In the genomic region with DNA sequence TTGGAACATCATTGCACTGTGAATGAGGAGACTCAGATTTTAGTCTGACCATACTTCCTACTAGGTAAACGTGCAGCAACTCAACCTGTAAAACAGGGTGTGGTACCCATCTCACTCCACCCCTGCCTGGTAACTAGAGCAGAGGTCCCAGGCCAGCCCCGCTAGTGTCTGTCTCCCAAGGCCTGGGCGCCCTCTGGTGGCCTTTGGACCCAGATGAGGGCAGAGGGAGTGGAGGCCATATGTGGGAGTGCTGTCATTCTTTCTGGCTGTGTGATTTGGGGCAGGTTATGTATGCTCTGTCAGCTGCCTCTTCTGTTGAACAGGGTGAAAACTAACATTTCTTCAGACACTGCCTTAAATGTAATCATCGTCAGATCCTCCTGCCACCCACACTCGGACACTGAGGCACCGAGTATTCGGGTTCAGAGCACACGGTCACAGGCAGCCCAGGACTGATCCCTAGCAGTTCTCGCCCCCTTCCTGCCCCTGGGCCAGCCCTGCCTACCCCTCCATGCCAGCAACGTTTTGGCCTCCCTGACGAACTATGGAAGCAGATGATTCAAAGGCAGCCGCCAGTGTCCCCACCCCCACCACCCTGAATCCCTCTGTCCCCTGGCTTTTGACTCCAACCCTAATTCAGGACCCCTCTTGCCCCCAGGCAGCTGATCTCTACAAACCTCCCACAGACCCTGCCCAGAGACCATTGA, we compare ENCODE assay signal across 8 cellular contexts.
DNase-seq lines count a peak whose midpoint lies in the region; ATAC-seq and TF ChIP-seq lines count a peak whose summit lies in the region.

No MANE protein-coding gene starts in this region.

- H3K27ac ChIP-seq in Panc1 (ENCODE audit: low read length) (no peak overlapping the region), fibroblast of lung (ENCODE audit: insufficient read depth, low read length) (no peak overlapping the region)

- TF ChIP-seq CTCF in Panc1 (IDR thresholded peaks at IDR 0.05) (peak; percentile 93), fibroblast of lung (conservative IDR thresholded peaks at IDR 0.05 in 1 of 2, IDR thresholded peaks at IDR 0.05 in 1 of 2; ENCODE audit: low read depth in 1 of 2, low read length in 2 of 2) (peak; percentile 88 to 90), neural crest cell (conservative IDR thresholded peaks at IDR 0.05) (peak; percentile 86)

- DNase-seq in DMS53 (lab: John Stamatoyannopoulos, UW) (peak; percentile 93), Panc1 (ENCODE audit: low read depth, low spot score) (peak; percentile 39), fibroblast of lung (ENCODE audit: low read depth in 2 of 2) (peak; percentile 43 to 72), neural crest cell (ENCODE audit: low read depth, low spot score) (peak; percentile 85)
- DNase-seq in activated T-cell treated with anti-CD3 and anti-CD28 coated beads, Interleukin-2, amount 50 U/mL, for 48 hours: peak; percentile 91 to 94
- DNase-seq in stimulated activated naive CD8-positive, alpha-beta T cell treated with anti-CD3 and anti-CD28 coated beads, Interleukin-15, amount 100 ng/mL, for 72 hours: peak; percentile 78 to 87

- H3K4me3 Mint-ChIP-seq in IgD-negative memory B cell: peak overlapping the region; percentile 6 to 64 (median 38)
- H3K4me3 Mint-ChIP-seq in neural crest cell: peak overlapping the region; percentile 50
- H3K4me3 Mint-ChIP-seq in stimulated activated naive CD8-positive, alpha-beta T cell treated with anti-CD3 and anti-CD28 coated beads, Interleukin-15, amount 100 ng/mL, for 72 hours: peak overlapping the region in 1 of 2 donors; percentile 36

- no peaks in the 10 kb centered on the region for H3K4me1 ChIP-seq in Panc1 (ENCODE audit: control insufficient read depth, insufficient read depth, low read length)
- H3K4me1 ChIP-seq in fibroblast of lung (ENCODE audit: control insufficient read depth, extremely low read depth, insufficient read depth, low read length): no peaks in the 10 kb centered on the region

- no peaks in the 10 kb centered on the region for H3K9me3 Mint-ChIP-seq in IgD-negative memory B cell
- peaks cover 3% of the 10 kb centered on the region for H3K9me3 Mint-ChIP-seq in neural crest cell
- H3K9me3 Mint-ChIP-seq in stimulated activated naive CD8-positive, alpha-beta T cell treated with anti-CD3 and anti-CD28 coated beads, Interleukin-15, amount 100 ng/mL, for 72 hours: no peaks in the 10 kb centered on the region

- no peak overlapping the region for H3K4me3 ChIP-seq in Panc1 (ENCODE audit: low read depth in 2 of 2, low read length in 2 of 2)
- H3K4me3 ChIP-seq in fibroblast of lung (replicated peaks in 1 of 4; ENCODE audit: control extremely low read depth in 1 of 4, insufficient read depth in 1 of 4, low read depth in 3 of 4, low read length in 4 of 4): no peak overlapping the region

- ATAC-seq in GM21529 (IDR thresholded peaks at IDR 0.05; ENCODE audit: unreplicated experiment): peak; percentile 86
- peak; percentile 94 for ATAC-seq in Panc1
- ATAC-seq in stimulated activated naive CD8-positive, alpha-beta T cell treated with anti-CD3 and anti-CD28 coated beads, Interleukin-15, amount 100 ng/mL, for 72 hours: peak; percentile 90

- intact Hi-C loops in Panc1 (cut with micrococcal nuclease; ENCODE audit: unreplicated experiment): loop anchor here (1.0 to 5.0 kb wide), 2 partner anchors 174 to 375 kb away; no protein-coding TSS in a partner anchor

- H3K27ac Mint-ChIP-seq in IgD-negative memory B cell (peak overlapping the region; percentile 2 to 80 (median 5)), neural crest cell (ENCODE audit: unreplicated experiment) (peak overlapping the region; percentile 43)
- H3K27ac Mint-ChIP-seq in stimulated activated naive CD8-positive, alpha-beta T cell treated with anti-CD3 and anti-CD28 coated beads, Interleukin-15, amount 100 ng/mL, for 72 hours: peak overlapping the region in 1 of 2 donors; percentile 79

- CTCF ChIA-PET in Panc1 (lab: Charles Lee): no interaction called here

- no peak overlapping the region for H3K9ac ChIP-seq in fibroblast of lung (ENCODE audit: insufficient read depth, low read length)

- H3K27me3 Mint-ChIP-seq in IgD-negative memory B cell (peaks cover 6% of the 10 kb centered on the region), neural crest cell (ENCODE audit: low read depth) (peaks cover 9% of the 10 kb centered on the region)
- no peaks in the 10 kb centered on the region for H3K27me3 Mint-ChIP-seq in stimulated activated naive CD8-positive, alpha-beta T cell treated with anti-CD3 and anti-CD28 coated beads, Interleukin-15, amount 100 ng/mL, for 72 hours

- H3K36me3 ChIP-seq in Panc1 (ENCODE audit: control insufficient read depth, insufficient read depth, low read length): no peaks in the 10 kb centered on the region
- no peaks in the 10 kb centered on the region for H3K36me3 ChIP-seq in fibroblast of lung (ENCODE audit: control insufficient read depth, insufficient read depth, low read length)

- in situ Hi-C loops in Panc1 (cut with HindIII; ENCODE audit: low pct_unique_long_range_greater_than_20kb, low sequenced_read_pairs): no loop called here

- H3K36me3 Mint-ChIP-seq in IgD-negative memory B cell: no peaks in the 10 kb centered on the region
- H3K36me3 Mint-ChIP-seq in neural crest cell (ENCODE audit: low read depth): no peaks in the 10 kb centered on the region

- H3K79me2 ChIP-seq in fibroblast of lung (ENCODE audit: control insufficient read depth, insufficient read depth, low read length): no peaks in the 10 kb centered on the region

- POLR2A ChIA-PET in Panc1 (lab: Charles Lee): no interaction called here

- H3K27me3 ChIP-seq in Panc1 (ENCODE audit: control insufficient read depth, insufficient read depth, low read length) (no peaks in the 10 kb centered on the region), fibroblast of lung (ENCODE audit: control insufficient read depth, insufficient read depth, low read length) (no peaks in the 10 kb centered on the region)

- BruUV-seq in Panc1 (replicated peaks; lab: Mats Ljungman, UMichigan): no TSS peak

- no peak overlapping the region for H2AFZ ChIP-seq in fibroblast of lung (ENCODE audit: low read length)

- H3K4me1 Mint-ChIP-seq in IgD-negative memory B cell (peaks cover 15 to 37% (median 30%) of the 10 kb centered on the region in 3 donors), neural crest cell (peaks cover 26% of the 10 kb centered on the region)
- peaks cover 97% of the 10 kb centered on the region for H3K4me1 Mint-ChIP-seq in stimulated activated naive CD8-positive, alpha-beta T cell treated with anti-CD3 and anti-CD28 coated beads, Interleukin-15, amount 100 ng/mL, for 72 hours

- H3K9me3 ChIP-seq in Panc1 (ENCODE audit: control insufficient read depth, insufficient read depth, low read depth, low read length): no peaks in the 10 kb centered on the region
- no peaks in the 10 kb centered on the region for H3K9me3 ChIP-seq in fibroblast of lung (ENCODE audit: control insufficient read depth, insufficient read depth, low read depth, low read length)

- H3K4me2 ChIP-seq in fibroblast of lung (ENCODE audit: extremely low read depth, insufficient read depth, low read length): no peak overlapping the region

- H4K20me1 ChIP-seq in fibroblast of lung (ENCODE audit: control insufficient read depth, extremely low read depth, insufficient read depth, low read length): no peaks in the 10 kb centered on the region

Comparison
In these comparisons a context has a peak if more than half of its experiments do, and no peak if none do; other contexts are left out.
1. DNase-seq: peak in every context shown above with its lines; median percentile 93 in DMS53; 92 in activated T-cell treated with anti-CD3 and anti-CD28 coated beads, Interleukin-2, amount 50 U/mL, for 48 hours; 85 in neural crest cell; 82 in stimulated activated naive CD8-positive, alpha-beta T cell treated with anti-CD3 and anti-CD28 coated beads, Interleukin-15, amount 100 ng/mL, for 72 hours; 58 in fibroblast of lung; 39 in Panc1.